Comparison of ENCODE assay signal across 25 cellular contexts in genomic region chr16:31090540-31090939, GRCh38. TPM values are rescaled to one million over a fixed set of nuclear protein-coding genes. Genes with fewer than 3 reads are reported as not detected.
DNase-seq lines count a peak whose midpoint lies in the region; ATAC-seq and TF ChIP-seq lines count a peak whose summit lies in the region.
"Had no signal": no experiment of that assay in that cellular context is flagged by ENCODE, and none has a peak within 500 bp of the region (broad histone marks: within the 10 kb centered on the region; RNA-seq: fewer than 3 reads in every experiment).

No MANE protein-coding gene starts in this region.

- H3K23ac ChIP-seq in IMR-90 (ENCODE audit: low read depth, low read length) (no peak overlapping the region), mesenchymal stem cell (ENCODE audit: low read length in 2 of 2) (no peak overlapping the region)

- H2BK5ac ChIP-seq in IMR-90 (ENCODE audit: low read depth, low read length, poor library complexity, severe bottlenecking): no peak overlapping the region
- H2BK5ac ChIP-seq in mesenchymal stem cell (ENCODE audit: low read depth, low read length, poor library complexity, severe bottlenecking): no peak overlapping the region

- H3K14ac ChIP-seq in IMR-90 (replicated peaks; ENCODE audit: low read depth, low read length): no peak overlapping the region
- H3K14ac ChIP-seq in mesenchymal stem cell (ENCODE audit: low read length in 2 of 2): no peak overlapping the region

- 100% methylated on average over 1 of the region's 2 CpGs; no CpG with 5 or more reads in 1 of the 2 experiments for whole genome bisulfite sequencing in IMR-90 (ENCODE audit: extremely low coverage in 2 of 2, insufficient read length in 1 of 2), 2 experiments
- WGBS in mesenchymal stem cell: 87% methylated on average over 2 of the region's 2 CpGs

- dilution Hi-C loops in IMR-90 (cut with HindIII; ENCODE audit: low sequenced_read_pairs, unreplicated experiment): no loop called here

- H3K4ac ChIP-seq in IMR-90 (ENCODE audit: low read depth, low read length): no peak overlapping the region
- no peak overlapping the region for H3K4ac ChIP-seq in mesenchymal stem cell (ENCODE audit: low read depth in 1 of 2, low read length in 2 of 2)

- H3K4me3 Mint-ChIP-seq in Calu3 (ENCODE audit: low read depth, unreplicated experiment) (no peak overlapping the region), mesothelial cell of epicardium (no peak overlapping the region)
- H3K4me3 Mint-ChIP-seq: activated CD8-positive, alpha-beta T cell treated with anti-CD3 and anti-CD28 coated beads for 36 hours; activated T-cell treated with anti-CD3 and anti-CD28 coated beads, Interleukin-2, amount 50 U/mL, for 72 hours; B cell; WTC11 had no signal

- in situ Hi-C loops in IMR-90 (cut with MboI; ENCODE audit: low sequenced_read_pairs) (no loop called here), astrocyte of the spinal cord (cut with HindIII; ENCODE audit: low sequenced_read_pairs) (no loop called here)

- H3K9me3 ChIP-seq in IMR-90 (ENCODE audit: control insufficient read depth, insufficient read depth, low read length) (no peaks in the 10 kb centered on the region), mesenchymal stem cell (ENCODE audit: control insufficient read depth, low read length) (no peaks in the 10 kb centered on the region)
- H3K9me3 ChIP-seq: esophagus muscularis mucosa, heart left ventricle, suprapubic skin had no signal

- no peak overlapping the region for H2AK5ac ChIP-seq in IMR-90 (ENCODE audit: low read depth, low read length)
- H2AK5ac ChIP-seq in mesenchymal stem cell (ENCODE audit: low read length, severe bottlenecking): peak overlapping the region; percentile 33

- H3K9ac ChIP-seq in IMR-90 (ENCODE audit: low read depth, low read length) (no peak overlapping the region), mesenchymal stem cell (ENCODE audit: low read length) (peak overlapping the region; percentile 67)

- CTCF ChIA-PET in Calu3 (lab: Charles Lee): no interaction called here
- CTCF ChIA-PET in IMR-90 (lab: Yijun Ruan, JAX): no interaction called here

- peaks cover 13% of the 10 kb centered on the region for H3K9me1 ChIP-seq in IMR-90 (ENCODE audit: insufficient read depth, low read length)

- POLR2A ChIA-PET in IMR-90 (lab: Charles Lee; ENCODE audit: unreplicated experiment): no interaction called here

- H2BK20ac ChIP-seq in IMR-90 (ENCODE audit: low read depth, low read length): no peak overlapping the region

- H2BK120ac ChIP-seq in IMR-90 (ENCODE audit: low read depth, low read length): no peak overlapping the region
- H2BK120ac ChIP-seq in mesenchymal stem cell (ENCODE audit: low read depth, low read length): no peak overlapping the region

- ATAC-seq in IMR-90 (ENCODE audit: low read depth) (no peak; the same call in 1 of the 2 replicates), HG03196 (IDR thresholded peaks at IDR 0.05; ENCODE audit: unreplicated experiment) (no peak)
- ATAC-seq: activated CD8-positive, alpha-beta T cell treated with anti-CD3 and anti-CD28 coated beads for 36 hours; activated naive CD4-positive, alpha-beta T cell treated with anti-CD3 and anti-CD28 coated beads, Interleukin-2, amount 50 U/mL, for 72 hours; activated T-cell treated with anti-CD3 and anti-CD28 coated beads, Interleukin-2, amount 50 U/mL, for 72 hours; GM12878; heart left ventricle; WTC11 had no signal

- peaks cover 41% of the 10 kb centered on the region for H3K36me3 Mint-ChIP-seq in Calu3 (ENCODE audit: insufficient read depth, unreplicated experiment)
- H3K36me3 Mint-ChIP-seq in mesothelial cell of epicardium: peaks cover 2% of the 10 kb centered on the region
- H3K36me3 Mint-ChIP-seq: naive B cell had no signal

- peaks cover 34 to 62% of the 10 kb centered on the region in 2 experiments for H3K79me1 ChIP-seq in IMR-90 (ENCODE audit: low read depth in 1 of 2, low read length in 2 of 2)
- H3K79me1 ChIP-seq in mesenchymal stem cell (replicated peaks; ENCODE audit: low read length, poor library complexity, severe bottlenecking): peaks cover 32% of the 10 kb centered on the region

- BruUV-seq in Calu3 (replicated peaks; lab: Mats Ljungman, UMichigan): no TSS peak
- BruUV-seq in IMR-90 (replicated peaks; lab: Mats Ljungman, UMichigan): no TSS peak

- H3K4me1 ChIP-seq in IMR-90 (ENCODE audit: control insufficient read depth, insufficient read depth, low read length) (peaks cover 3% of the 10 kb centered on the region), mesenchymal stem cell (ENCODE audit: control insufficient read depth, insufficient read depth, low read depth, low read length) (peaks cover 37% of the 10 kb centered on the region)

- H3K4me3 ChIP-seq in IMR-90 (ENCODE audit: insufficient read depth, low read depth, low read length): no peak overlapping the region
- no peak overlapping the region for H3K4me3 ChIP-seq in astrocyte of the spinal cord (ENCODE audit: low read depth, low read length)
- H3K4me3 ChIP-seq in mesenchymal stem cell (ENCODE audit: insufficient read depth in 1 of 2, low read depth in 1 of 2, low read length in 2 of 2): peak overlapping the region in 1 of 2 experiments; percentile 32
- H3K4me3 ChIP-seq: esophagus muscularis mucosa, GM12878, heart left ventricle, suprapubic skin had no signal

- H3K27me3 Mint-ChIP-seq in Calu3 (ENCODE audit: unreplicated experiment) (no peaks in the 10 kb centered on the region), mesothelial cell of epicardium (ENCODE audit: low read depth) (no peaks in the 10 kb centered on the region)
- H3K27me3 Mint-ChIP-seq: activated CD8-positive, alpha-beta T cell treated with anti-CD3 and anti-CD28 coated beads for 36 hours; B cell; naive B cell had no signal

- H4K20me1 ChIP-seq in IMR-90 (ENCODE audit: insufficient read depth, low read length): peaks cover 17% of the 10 kb centered on the region

- no peak overlapping the region for H4K91ac ChIP-seq in IMR-90 (ENCODE audit: insufficient read depth, low read depth, low read length)
- no peak overlapping the region for H4K91ac ChIP-seq in mesenchymal stem cell (ENCODE audit: low read length)

- no peak overlapping the region for H4K5ac ChIP-seq in IMR-90 (ENCODE audit: low read depth, low read length)

- H2AK9ac ChIP-seq in IMR-90 (replicated peaks; ENCODE audit: low read depth, low read length, poor library complexity): peak overlapping the region; percentile 1

- H3K27ac Mint-ChIP-seq in Calu3 (ENCODE audit: unreplicated experiment) (peak overlapping the region; percentile 19), mesothelial cell of epicardium (no peak overlapping the region)
- H3K27ac Mint-ChIP-seq: activated CD8-positive, alpha-beta T cell treated with anti-CD3 and anti-CD28 coated beads for 36 hours; activated T-cell treated with anti-CD3 and anti-CD28 coated beads, Interleukin-2, amount 50 U/mL, for 72 hours; B cell; WTC11 had no signal

- no peak for TF ChIP-seq POLR2A in IMR-90 (IDR thresholded peaks at IDR 0.05; ENCODE audit: low read depth, low read length)

- H3K36me3 ChIP-seq in IMR-90 (ENCODE audit: control insufficient read depth, insufficient read depth, low read length): peaks cover 31% of the 10 kb centered on the region
- H3K36me3 ChIP-seq in mesenchymal stem cell (ENCODE audit: control insufficient read depth in 1 of 2, insufficient read depth in 2 of 2, low read depth in 1 of 2, low read length in 2 of 2): peaks cover 53 to 61% of the 10 kb centered on the region in 2 experiments

- H4K8ac ChIP-seq in IMR-90 (ENCODE audit: low read depth in 2 of 2, low read length in 2 of 2): peak overlapping the region in 1 of 2 experiments; percentile 11; a peak in 1 of 4 replicates
- peak overlapping the region; percentile 52 for H4K8ac ChIP-seq in mesenchymal stem cell (ENCODE audit: low read length)

- no peak overlapping the region for H3K27ac ChIP-seq in IMR-90 (ENCODE audit: insufficient read depth, low read length)
- H3K27ac ChIP-seq in mesenchymal stem cell (ENCODE audit: low read length, poor library complexity, severe bottlenecking): peak overlapping the region; percentile 64
- H3K27ac ChIP-seq: esophagus muscularis mucosa, heart left ventricle, suprapubic skin had no signal

- no peak for TF ChIP-seq RAD21 in IMR-90 (IDR thresholded peaks at IDR 0.05; ENCODE audit: low read length)

- DNase-seq in Calu3: no peak
- DNase-seq in IMR-90: peak; percentile 65
- peak; percentile 73 for DNase-seq in astrocyte of the spinal cord (ENCODE audit: low read depth, low spot score)
- DNase-seq in mesenchymal stem cell: peak; percentile 30
- no peak for DNase-seq in NCI-H748 treated with DMSO at 0.1 percent for 48 hours (lab: John Stamatoyannopoulos, UW)
- DNase-seq in mesothelial cell of epicardium (ENCODE audit: low spot score in 2 of 2, unreplicated experiment in 2 of 2): no peak
- no peak for DNase-seq in amniotic stem cell (lab: John Stamatoyannopoulos, UW)
- DNase-seq: activated CD8-positive, alpha-beta T cell treated with anti-CD3 and anti-CD28 coated beads for 36 hours; activated T-cell treated with anti-CD3 and anti-CD28 coated beads, Interleukin-2, amount 50 U/mL, for 72 hours; caudate nucleus; COR-L47; mammary epithelial cell; naive B cell; NCI-H1694 treated with DMSO at 0.1 percent for 48 hours; SHP77 treated with DMSO at 0.1 percent for 48 hours; small intestine; stimulated activated CD4-positive, alpha-beta T cell treated with anti-CD3 and anti-CD28 coated beads, Interleukin-4, amount 100 ng/mL, for 4 hours had no signal

- H2BK12ac ChIP-seq in mesenchymal stem cell (ENCODE audit: low read length in 2 of 2): no peak overlapping the region

- H2BK15ac ChIP-seq in IMR-90 (ENCODE audit: low read depth, low read length) (no peak overlapping the region), mesenchymal stem cell (ENCODE audit: low read depth, poor library complexity, severe bottlenecking) (no peak overlapping the region)

- H2AFZ ChIP-seq in IMR-90 (replicated peaks; ENCODE audit: low read length, poor library complexity): peak overlapping the region; percentile 13
- no peak overlapping the region for H2AFZ ChIP-seq in mesenchymal stem cell (ENCODE audit: low read depth, low read length)

- intact Hi-C loops in Calu3 (cut with micrococcal nuclease; ENCODE audit: unreplicated experiment): no loop called here
- intact Hi-C loops in IMR-90 (cut with micrococcal nuclease): loop anchor here (5.0 kb wide), 1 partner anchor 58 kb away; the partner anchor contains the start of gene STX4

- TF ChIP-seq CTCF in Calu3 (IDR thresholded peaks at IDR 0.05; ENCODE audit: unreplicated experiment) (no peak), IMR-90 (conservative IDR thresholded peaks at IDR 0.05; ENCODE audit: low read depth, low read length) (no peak), astrocyte of the spinal cord (IDR thresholded peaks at IDR 0.05; ENCODE audit: low read depth, low read length) (no peak), mesothelial cell of epicardium (IDR thresholded peaks at IDR 0.05; ENCODE audit: unreplicated experiment) (no peak)

- H3K4me1 Mint-ChIP-seq in Calu3 (ENCODE audit: low read depth, unreplicated experiment) (peaks cover 4% of the 10 kb centered on the region), mesothelial cell of epicardium (peaks cover 11% of the 10 kb centered on the region)

- no peaks in the 10 kb centered on the region for H3K27me3 ChIP-seq in IMR-90 (ENCODE audit: control insufficient read depth, insufficient read depth, low read length)
- H3K27me3 ChIP-seq in mesenchymal stem cell (ENCODE audit: control insufficient read depth in 1 of 2, insufficient read depth in 1 of 2, low read length in 2 of 2): no peaks in the 10 kb centered on the region
- H3K27me3 ChIP-seq: esophagus muscularis mucosa, heart left ventricle, suprapubic skin had no signal

- H3K18ac ChIP-seq in IMR-90 (ENCODE audit: low read depth, low read length) (no peak overlapping the region), mesenchymal stem cell (ENCODE audit: low read depth in 1 of 2, low read length in 2 of 2) (no peak overlapping the region)

- H3K56ac ChIP-seq in IMR-90 (ENCODE audit: extremely low read depth, insufficient read depth, low read length): no peak overlapping the region

- H3K4me2 ChIP-seq in IMR-90 (ENCODE audit: low read depth, low read length) (no peak overlapping the region), mesenchymal stem cell (ENCODE audit: low read length, poor library complexity, severe bottlenecking) (no peak overlapping the region)

- H3K9me3 Mint-ChIP-seq in Calu3 (ENCODE audit: low read depth, unreplicated experiment) (peaks cover under 1% of the 10 kb centered on the region), mesothelial cell of epicardium (peaks cover 2% of the 10 kb centered on the region)
- H3K9me3 Mint-ChIP-seq: activated CD8-positive, alpha-beta T cell treated with anti-CD3 and anti-CD28 coated beads for 36 hours; activated naive CD4-positive, alpha-beta T cell treated with anti-CD3 and anti-CD28 coated beads, Interleukin-2, amount 50 U/mL, for 72 hours; activated T-cell treated with anti-CD3 and anti-CD28 coated beads, Interleukin-2, amount 50 U/mL, for 72 hours; naive B cell had no signal

RNA-seq across cellular contexts. Expression of gene PRSS53, which starts 1.8 kb away (rescaled TPM):
- total RNA-seq in Calu3 (2022) (4.6 and 7.0 TPM in 2 replicates), IMR-90 (2012; rRNA removed) (0.56 and 0.72 TPM in 2 replicates), mesothelial cell of epicardium (4.0 to 4.9 TPM (median 4.5 TPM) in 3 replicates)
- 5.4 and 5.9 TPM in 2 replicates for polyA plus RNA-seq in IMR-90 (2012; rRNA removed)
- 1.2 and 1.8 TPM in 2 replicates for polyA plus RNA-seq in IMR-90 (2012; cell fraction: cytosol; rRNA removed)
- polyA plus RNA-seq in IMR-90 (2012; cell fraction: nucleus; rRNA removed; ENCODE audit: low replicate concordance): 63.3 and 120 TPM in 2 replicates
- 2.1 TPM for polyA plus RNA-seq in mesenchymal stem cell (2013, experiment 1 of 2)
- 2.1 TPM for polyA plus RNA-seq in mesenchymal stem cell (2013, experiment 2 of 2)

RNA-seq across cellular contexts. Expression of gene VKORC1, which starts 4.1 kb away (rescaled TPM):
- total RNA-seq in Calu3 (2022): 80.1 and 86.8 TPM in 2 replicates
- total RNA-seq in IMR-90 (2012; rRNA removed): 61.9 and 65.2 TPM in 2 replicates
- polyA plus RNA-seq in IMR-90 (2012; rRNA removed): 317 and 362 TPM in 2 replicates
- 544 and 807 TPM in 2 replicates for polyA plus RNA-seq in IMR-90 (2012; cell fraction: cytosol; rRNA removed)
- 203 and 293 TPM in 2 replicates for polyA plus RNA-seq in IMR-90 (2012; cell fraction: nucleus; rRNA removed; ENCODE audit: low replicate concordance)
- polyA plus RNA-seq in mesenchymal stem cell (2013, experiment 1 of 2): 237 TPM
- polyA plus RNA-seq in mesenchymal stem cell (2013, experiment 2 of 2): 255 TPM
- total RNA-seq in mesothelial cell of epicardium: 48.6 to 53.7 TPM (median 49.5 TPM) in 3 replicates

RNA-seq across cellular contexts. Expression of gene ZNF646, which starts 16.3 kb away (rescaled TPM):
- 34.4 and 34.9 TPM in 2 replicates for total RNA-seq in Calu3 (2022)
- 6.8 and 6.9 TPM in 2 replicates for total RNA-seq in IMR-90 (2012; rRNA removed)
- 4.9 and 5.5 TPM in 2 replicates for polyA plus RNA-seq in IMR-90 (2012; rRNA removed)
- 2.3 and 2.7 TPM in 2 replicates for polyA plus RNA-seq in IMR-90 (2012; cell fraction: cytosol; rRNA removed)
- polyA plus RNA-seq in IMR-90 (2012; cell fraction: nucleus; rRNA removed; ENCODE audit: low replicate concordance): 6.3 and 10.7 TPM in 2 replicates
- polyA plus RNA-seq in mesenchymal stem cell (2013, experiment 1 of 2): 6.5 TPM
- 5.2 TPM for polyA plus RNA-seq in mesenchymal stem cell (2013, experiment 2 of 2)
- total RNA-seq in mesothelial cell of epicardium: 20.4 to 22.2 TPM (median 21.4 TPM) in 3 replicates

RNA-seq across cellular contexts. Expression of gene ZNF668, which starts 16.5 kb away (rescaled TPM):
- total RNA-seq in Calu3 (2022) (12.5 and 13.0 TPM in 2 replicates), IMR-90 (2012; rRNA removed) (4.5 and 5.3 TPM in 2 replicates), mesothelial cell of epicardium (11.8 to 14.1 TPM (median 12.8 TPM) in 3 replicates)
- 11.6 and 15.4 TPM in 2 replicates for polyA plus RNA-seq in IMR-90 (2012; rRNA removed)
- 10.8 and 19.1 TPM in 2 replicates for polyA plus RNA-seq in IMR-90 (2012; cell fraction: cytosol; rRNA removed)
- 9.0 and 26.5 TPM in 2 replicates for polyA plus RNA-seq in IMR-90 (2012; cell fraction: nucleus; rRNA removed; ENCODE audit: low replicate concordance)
- polyA plus RNA-seq in mesenchymal stem cell (2013, experiment 1 of 2): 11.3 TPM
- polyA plus RNA-seq in mesenchymal stem cell (2013, experiment 2 of 2): 12.2 TPM

RNA-seq across cellular contexts. Expression of gene BCKDK, which starts 17.6 kb away (rescaled TPM):
- total RNA-seq in Calu3 (2022) (49.3 and 52.0 TPM in 2 replicates), IMR-90 (2012; rRNA removed) (24.4 and 26.0 TPM in 2 replicates), mesothelial cell of epicardium (36.4 to 37.3 TPM (median 37.0 TPM) in 3 replicates)
- 79.3 and 89.7 TPM in 2 replicates for polyA plus RNA-seq in IMR-90 (2012; rRNA removed)
- 78.8 and 105 TPM in 2 replicates for polyA plus RNA-seq in IMR-90 (2012; cell fraction: cytosol; rRNA removed)
- 56.0 and 112 TPM in 2 replicates for polyA plus RNA-seq in IMR-90 (2012; cell fraction: nucleus; rRNA removed; ENCODE audit: low replicate concordance)
- 43.8 TPM for polyA plus RNA-seq in mesenchymal stem cell (2013, experiment 1 of 2)
- polyA plus RNA-seq in mesenchymal stem cell (2013, experiment 2 of 2): 43.8 TPM

Comparison
In these comparisons a context has a peak if more than half of its experiments do, and no peak if none do; other contexts are left out.
1. DNase-seq: peak in IMR-90 (single experiment), astrocyte of the spinal cord (single experiment) and mesenchymal stem cell (single experiment); none in Calu3 (single experiment), NCI-H748 treated with DMSO at 0.1 percent for 48 hours (single experiment), mesothelial cell of epicardium (0 of 2) and amniotic stem cell (single experiment).